In genomic region chr4:42216569-42216968, GRCh38 we compare ENCODE assay signal across 21 cellular contexts.
"Had no signal": no experiment of that assay in that cellular context is flagged by ENCODE, and none has a peak within 500 bp of the region (broad histone marks: within the 10 kb centered on the region; RNA-seq: fewer than 3 reads in every experiment).

No MANE protein-coding gene starts in this region.

- DNase-seq: activated CD4-positive, alpha-beta memory T cell treated with anti-CD3 and anti-CD28 coated beads, Interleukin-2, amount 10 ng/mL, durations not matched to agents 7 days and 5 days; activated CD4-positive, alpha-beta T cell treated with anti-CD3 and anti-CD28 coated beads for 1 hour; activated CD4-positive, alpha-beta T cell treated with anti-CD3 and anti-CD28 coated beads, Interleukin-2, amount 10 ng/mL, durations not matched to agents 24 days and 14 days; activated gamma-delta T cell treated with Interleukin-2 at 50 U/mL for 16 hours; activated naive CD4-positive, alpha-beta T cell treated with anti-CD3 and anti-CD28 coated beads, Interleukin-2, amount 10 ng/mL, durations not matched to agents 7 days and 5 days; activated naive CD8-positive, alpha-beta T cell treated with anti-CD3 and anti-CD28 coated beads for 36 hours; activated T-cell treated with anti-CD3 and anti-CD28 coated beads, Interleukin-2, amount 50 U/mL, for 72 hours; brain microvascular endothelial cell; caudate nucleus; colonic mucosa; NCI-H1105 treated with DMSO at 0.1 percent for 48 hours; NCI-H1436 treated with DMSO at 0.1 percent for 48 hours; NCI-H187; NCI-H2081; NCI-H446; NCI-H524 treated with DMSO at 0.1 percent for 48 hours; NCI-H748 treated with DMSO at 0.1 percent for 48 hours; SHP77 had no signal

- ATAC-seq: activated T-cell treated with anti-CD3 and anti-CD28 coated beads, Interleukin-2, amount 50 U/mL, for 72 hours; Panc1; WTC11 had no signal

- H3K4me1 ChIP-seq: colonic mucosa had no signal

- H3K36me3 ChIP-seq: brain microvascular endothelial cell, colonic mucosa had no signal

- H3K27ac ChIP-seq: brain microvascular endothelial cell, colonic mucosa, KMS-11 had no signal

- H3K9me3 ChIP-seq: colonic mucosa had no signal

- H3K4me3 ChIP-seq: colonic mucosa had no signal

- H3K27me3 ChIP-seq: brain microvascular endothelial cell, colonic mucosa had no signal
